ENCODE assay signal across 2 cellular contexts in the genomic region with DNA sequence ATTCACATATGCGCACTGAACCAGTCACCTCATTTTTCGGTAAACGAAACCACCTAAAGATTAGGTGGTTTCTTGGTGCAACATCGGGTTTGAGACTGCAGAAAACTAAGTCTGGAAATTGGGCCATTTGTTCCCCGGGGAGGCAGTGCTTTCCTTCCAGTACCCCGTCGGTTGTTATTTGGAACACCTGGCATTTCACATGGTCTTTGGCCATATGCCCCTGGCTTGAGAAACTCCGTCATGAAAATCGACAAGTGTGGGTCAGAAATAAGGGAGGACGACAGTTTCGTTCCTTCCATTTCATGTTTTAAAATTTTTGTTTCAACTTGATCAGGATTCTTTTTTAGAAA.
TF ChIP-seq lines count a peak whose summit lies in the region.

No MANE protein-coding gene starts in this region.

TF ChIP-seq in liver, 16 proteins besides CTCF, POLR2A, EP300 and RAD21:
- TF ChIP-seq, protein P1, sequence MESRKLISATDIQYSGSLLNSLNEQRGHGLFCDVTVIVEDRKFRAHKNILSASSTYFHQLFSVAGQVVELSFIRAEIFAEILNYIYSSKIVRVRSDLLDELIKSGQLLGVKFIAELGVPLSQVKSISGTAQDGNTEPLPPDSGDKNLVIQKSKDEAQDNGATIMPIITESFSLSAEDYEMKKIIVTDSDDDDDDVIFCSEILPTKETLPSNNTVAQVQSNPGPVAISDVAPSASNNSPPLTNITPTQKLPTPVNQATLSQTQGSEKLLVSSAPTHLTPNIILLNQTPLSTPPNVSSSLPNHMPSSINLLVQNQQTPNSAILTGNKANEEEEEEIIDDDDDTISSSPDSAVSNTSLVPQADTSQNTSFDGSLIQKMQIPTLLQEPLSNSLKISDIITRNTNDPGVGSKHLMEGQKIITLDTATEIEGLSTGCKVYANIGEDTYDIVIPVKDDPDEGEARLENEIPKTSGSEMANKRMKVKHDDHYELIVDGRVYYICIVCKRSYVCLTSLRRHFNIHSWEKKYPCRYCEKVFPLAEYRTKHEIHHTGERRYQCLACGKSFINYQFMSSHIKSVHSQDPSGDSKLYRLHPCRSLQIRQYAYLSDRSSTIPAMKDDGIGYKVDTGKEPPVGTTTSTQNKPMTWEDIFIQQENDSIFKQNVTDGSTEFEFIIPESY (IDR thresholded peaks at IDR 0.05) = peak; percentile 11
- TF ChIP-seq, protein P2, sequence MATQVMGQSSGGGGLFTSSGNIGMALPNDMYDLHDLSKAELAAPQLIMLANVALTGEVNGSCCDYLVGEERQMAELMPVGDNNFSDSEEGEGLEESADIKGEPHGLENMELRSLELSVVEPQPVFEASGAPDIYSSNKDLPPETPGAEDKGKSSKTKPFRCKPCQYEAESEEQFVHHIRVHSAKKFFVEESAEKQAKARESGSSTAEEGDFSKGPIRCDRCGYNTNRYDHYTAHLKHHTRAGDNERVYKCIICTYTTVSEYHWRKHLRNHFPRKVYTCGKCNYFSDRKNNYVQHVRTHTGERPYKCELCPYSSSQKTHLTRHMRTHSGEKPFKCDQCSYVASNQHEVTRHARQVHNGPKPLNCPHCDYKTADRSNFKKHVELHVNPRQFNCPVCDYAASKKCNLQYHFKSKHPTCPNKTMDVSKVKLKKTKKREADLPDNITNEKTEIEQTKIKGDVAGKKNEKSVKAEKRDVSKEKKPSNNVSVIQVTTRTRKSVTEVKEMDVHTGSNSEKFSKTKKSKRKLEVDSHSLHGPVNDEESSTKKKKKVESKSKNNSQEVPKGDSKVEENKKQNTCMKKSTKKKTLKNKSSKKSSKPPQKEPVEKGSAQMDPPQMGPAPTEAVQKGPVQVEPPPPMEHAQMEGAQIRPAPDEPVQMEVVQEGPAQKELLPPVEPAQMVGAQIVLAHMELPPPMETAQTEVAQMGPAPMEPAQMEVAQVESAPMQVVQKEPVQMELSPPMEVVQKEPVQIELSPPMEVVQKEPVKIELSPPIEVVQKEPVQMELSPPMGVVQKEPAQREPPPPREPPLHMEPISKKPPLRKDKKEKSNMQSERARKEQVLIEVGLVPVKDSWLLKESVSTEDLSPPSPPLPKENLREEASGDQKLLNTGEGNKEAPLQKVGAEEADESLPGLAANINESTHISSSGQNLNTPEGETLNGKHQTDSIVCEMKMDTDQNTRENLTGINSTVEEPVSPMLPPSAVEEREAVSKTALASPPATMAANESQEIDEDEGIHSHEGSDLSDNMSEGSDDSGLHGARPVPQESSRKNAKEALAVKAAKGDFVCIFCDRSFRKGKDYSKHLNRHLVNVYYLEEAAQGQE (IDR thresholded peaks at IDR 0.05) = peak; percentile 91
- TF ChIP-seq HNF4A (conservative IDR thresholded peaks at IDR 0.05) (peak in 1 of 2 donors; percentile 14), SP1 (IDR thresholded peaks at IDR 0.05) (peak; percentile 9), YY1 (IDR thresholded peaks at IDR 0.05) (no peak)
- TF ChIP-seq, protein P3, sequence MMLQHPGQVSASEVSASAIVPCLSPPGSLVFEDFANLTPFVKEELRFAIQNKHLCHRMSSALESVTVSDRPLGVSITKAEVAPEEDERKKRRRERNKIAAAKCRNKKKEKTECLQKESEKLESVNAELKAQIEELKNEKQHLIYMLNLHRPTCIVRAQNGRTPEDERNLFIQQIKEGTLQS (IDR thresholded peaks at IDR 0.05) = no peak
- TF ChIP-seq, protein P4, sequence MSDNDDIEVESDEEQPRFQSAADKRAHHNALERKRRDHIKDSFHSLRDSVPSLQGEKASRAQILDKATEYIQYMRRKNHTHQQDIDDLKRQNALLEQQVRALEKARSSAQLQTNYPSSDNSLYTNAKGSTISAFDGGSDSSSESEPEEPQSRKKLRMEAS (IDR thresholded peaks at IDR 0.05) = peak; percentile 26

TF ChIP-seq in HepG2, 621 proteins besides CTCF, POLR2A, EP300 and RAD21:
- no peak for TF ChIP-seq NR2F1 (CRISPR knock-in tag; IDR thresholded peaks at IDR 0.05)
- no peak for TF ChIP-seq MAFG (CRISPR knock-in tag; IDR thresholded peaks at IDR 0.05)
- TF ChIP-seq TAF15 (IDR thresholded peaks at IDR 0.05; ENCODE audit: low read depth, low read length, poor library complexity, severe bottlenecking) = no peak
- TF ChIP-seq ZMYM4 (CRISPR knock-in tag; IDR thresholded peaks at IDR 0.05) = no peak
- TF ChIP-seq KAT2B (IDR thresholded peaks at IDR 0.05; ENCODE audit: borderline replicate concordance, low read depth, low read length) = no peak
- TF ChIP-seq ZBTB42 (CRISPR knock-in tag; IDR thresholded peaks at IDR 0.05) = no peak
- TF ChIP-seq POLR2AphosphoS5 (IDR thresholded peaks at IDR 0.05; ENCODE audit: low read depth, low read length) = no peak
- no peak for TF ChIP-seq ZNF230 (CRISPR knock-in tag; IDR thresholded peaks at IDR 0.05)
- no peak for TF ChIP-seq MXD4 (CRISPR knock-in tag; IDR thresholded peaks at IDR 0.05)
- TF ChIP-seq, protein P5, sequence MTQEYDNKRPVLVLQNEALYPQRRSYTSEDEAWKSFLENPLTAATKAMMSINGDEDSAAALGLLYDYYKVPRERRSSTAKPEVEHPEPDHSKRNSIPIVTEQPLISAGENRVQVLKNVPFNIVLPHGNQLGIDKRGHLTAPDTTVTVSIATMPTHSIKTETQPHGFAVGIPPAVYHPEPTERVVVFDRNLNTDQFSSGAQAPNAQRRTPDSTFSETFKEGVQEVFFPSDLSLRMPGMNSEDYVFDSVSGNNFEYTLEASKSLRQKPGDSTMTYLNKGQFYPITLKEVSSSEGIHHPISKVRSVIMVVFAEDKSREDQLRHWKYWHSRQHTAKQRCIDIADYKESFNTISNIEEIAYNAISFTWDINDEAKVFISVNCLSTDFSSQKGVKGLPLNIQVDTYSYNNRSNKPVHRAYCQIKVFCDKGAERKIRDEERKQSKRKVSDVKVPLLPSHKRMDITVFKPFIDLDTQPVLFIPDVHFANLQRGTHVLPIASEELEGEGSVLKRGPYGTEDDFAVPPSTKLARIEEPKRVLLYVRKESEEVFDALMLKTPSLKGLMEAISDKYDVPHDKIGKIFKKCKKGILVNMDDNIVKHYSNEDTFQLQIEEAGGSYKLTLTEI (CRISPR knock-in tag; conservative IDR thresholded peaks at IDR 0.05) = no peak
- TF ChIP-seq, protein P6, sequence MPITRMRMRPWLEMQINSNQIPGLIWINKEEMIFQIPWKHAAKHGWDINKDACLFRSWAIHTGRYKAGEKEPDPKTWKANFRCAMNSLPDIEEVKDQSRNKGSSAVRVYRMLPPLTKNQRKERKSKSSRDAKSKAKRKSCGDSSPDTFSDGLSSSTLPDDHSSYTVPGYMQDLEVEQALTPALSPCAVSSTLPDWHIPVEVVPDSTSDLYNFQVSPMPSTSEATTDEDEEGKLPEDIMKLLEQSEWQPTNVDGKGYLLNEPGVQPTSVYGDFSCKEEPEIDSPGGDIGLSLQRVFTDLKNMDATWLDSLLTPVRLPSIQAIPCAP (CRISPR knock-in tag; IDR thresholded peaks at IDR 0.05; ENCODE audit: low read depth) = no peak
- TF ChIP-seq KLF15 (CRISPR knock-in tag; IDR thresholded peaks at IDR 0.05; ENCODE audit: borderline replicate concordance) = no peak
- TF ChIP-seq MIXL1 (CRISPR knock-in tag; IDR thresholded peaks at IDR 0.05) = no peak
- TF ChIP-seq MEF2D (CRISPR knock-in tag; IDR thresholded peaks at IDR 0.05) = no peak
- no peak for TF ChIP-seq ZNF138 (CRISPR knock-in tag; IDR thresholded peaks at IDR 0.05; ENCODE audit: low read depth)
